ENCODE assay signal across 14 cellular contexts in genomic region chr13:88068975-88069374, GRCh38.
DNase-seq lines count a peak whose midpoint lies in the region; ATAC-seq, FAIRE-seq and TF ChIP-seq lines count a peak whose summit lies in the region.
"Had no signal": no experiment of that assay in that cellular context is flagged by ENCODE, and none has a peak within 500 bp of the region (broad histone marks: within the 10 kb centered on the region; RNA-seq: fewer than 3 reads in every experiment).

No MANE protein-coding gene starts in this region.

- WGBS in spleen, 5 donors = 87 to 94% (median 90%) methylated on average over 11 of the region's 11 CpGs

- TF ChIP-seq POLR2A in spleen (IDR thresholded peaks at IDR 0.05) = no peak

- peaks cover 0 to 2% (median 0%) of the 10 kb centered on the region in 8 donors for H3K9me3 ChIP-seq in spleen
- H3K9me3 ChIP-seq: mucosa of descending colon had no signal

- no peak for TF ChIP-seq CTCF in spleen (IDR thresholded peaks at IDR 0.05 in 8 of 11, conservative IDR thresholded peaks at IDR 0.05 in 3 of 11)

- no peaks in the 10 kb centered on the region for H3K36me3 ChIP-seq in spleen

- H3K9me3 Mint-ChIP-seq in activated naive CD4-positive, alpha-beta T cell treated with anti-CD3 and anti-CD28 coated beads for 36 hours = peaks cover 11% of the 10 kb centered on the region

- no peaks in the 10 kb centered on the region for H3K27me3 Mint-ChIP-seq in activated naive CD4-positive, alpha-beta T cell treated with anti-CD3 and anti-CD28 coated beads for 36 hours (ENCODE audit: low read depth)
- H3K27me3 Mint-ChIP-seq: activated T-cell treated with anti-CD3 and anti-CD28 coated beads, Interleukin-2, amount 50 U/mL, for 24 hours; B cell; stimulated activated naive CD8-positive, alpha-beta T cell treated with anti-CD3 and anti-CD28 coated beads, Interleukin-15, amount 100 ng/mL, for 72 hours had no signal

- no peak for ATAC-seq in HG03565 (IDR thresholded peaks at IDR 0.05; ENCODE audit: unreplicated experiment)
- ATAC-seq: mucosa of descending colon; stimulated activated naive CD8-positive, alpha-beta T cell treated with anti-CD3 and anti-CD28 coated beads, Interleukin-15, amount 100 ng/mL, for 72 hours had no signal

- no peak overlapping the region for H3K4me3 ChIP-seq in spleen
- H3K4me3 ChIP-seq: coronary artery, mucosa of descending colon had no signal

- H3K36me3 Mint-ChIP-seq in activated naive CD4-positive, alpha-beta T cell treated with anti-CD3 and anti-CD28 coated beads for 36 hours (ENCODE audit: low read depth) = no peaks in the 10 kb centered on the region

- no peaks in the 10 kb centered on the region for H3K4me1 Mint-ChIP-seq in activated naive CD4-positive, alpha-beta T cell treated with anti-CD3 and anti-CD28 coated beads for 36 hours (ENCODE audit: low read depth)
- H3K4me1 Mint-ChIP-seq: B cell; stimulated activated naive CD8-positive, alpha-beta T cell treated with anti-CD3 and anti-CD28 coated beads, Interleukin-15, amount 100 ng/mL, for 72 hours had no signal

- intact Hi-C loops in activated naive CD4-positive, alpha-beta T cell treated with anti-CD3 and anti-CD28 coated beads for 36 hours (cut with micrococcal nuclease) = no loop called here
- intact Hi-C loops in spleen (cut with DNase I; ENCODE audit: low total_unique reads) = no loop called here

- no peak overlapping the region for H3K4me3 Mint-ChIP-seq in activated naive CD4-positive, alpha-beta T cell treated with anti-CD3 and anti-CD28 coated beads for 36 hours
- H3K4me3 Mint-ChIP-seq: activated T-cell treated with anti-CD3 and anti-CD28 coated beads, Interleukin-2, amount 50 U/mL, for 24 hours; B cell; stimulated activated naive CD8-positive, alpha-beta T cell treated with anti-CD3 and anti-CD28 coated beads, Interleukin-15, amount 100 ng/mL, for 72 hours had no signal

- H3K27me3 ChIP-seq in spleen (replicated peaks in 1 of 7) = no peaks in the 10 kb centered on the region

- DNase-seq in activated naive CD4-positive, alpha-beta T cell treated with anti-CD3 and anti-CD28 coated beads for 36 hours = peak; percentile 4
- DNase-seq in activated naive CD4-positive, alpha-beta T cell treated with anti-CD3 and anti-CD28 coated beads, Interleukin-2, amount 50 U/mL, for 16 hours = no peak
- DNase-seq in NAMALWA (ENCODE audit: low spot score) (peak; percentile 76), ecto neural progenitor cell (ENCODE audit: low spot score) (peak; percentile 46), spleen (peak; percentile 35), HTR-8/SVneo (ENCODE audit: insufficient read length, low spot score) (no peak)
- DNase-seq in stimulated activated CD4-positive, alpha-beta T cell treated with anti-CD3 and anti-CD28 coated beads, Interleukin-2, amount 100 ng/mL, for 48 hours = no peak
- DNase-seq: activated T-cell treated with anti-CD3 and anti-CD28 coated beads, Interleukin-2, amount 50 U/mL, for 24 hours; amygdala; stimulated activated naive CD8-positive, alpha-beta T cell treated with anti-CD3 and anti-CD28 coated beads, Interleukin-15, amount 100 ng/mL, for 72 hours had no signal

- H3K27ac Mint-ChIP-seq in activated naive CD4-positive, alpha-beta T cell treated with anti-CD3 and anti-CD28 coated beads for 36 hours = no peak overlapping the region
- H3K27ac Mint-ChIP-seq: activated T-cell treated with anti-CD3 and anti-CD28 coated beads, Interleukin-2, amount 50 U/mL, for 24 hours; B cell; stimulated activated naive CD8-positive, alpha-beta T cell treated with anti-CD3 and anti-CD28 coated beads, Interleukin-15, amount 100 ng/mL, for 72 hours had no signal

- no peak overlapping the region for H3K27ac ChIP-seq in spleen
- H3K27ac ChIP-seq: coronary artery had no signal

- FAIRE-seq in HTR-8/SVneo (lab: Jason Lieb, UNC) = no peak

- CTCF ChIA-PET in activated naive CD4-positive, alpha-beta T cell treated with anti-CD3 and anti-CD28 coated beads for 36 hours (lab: Charles Lee) = no interaction called here

- no peaks in the 10 kb centered on the region for H3K4me1 ChIP-seq in spleen

Comparison
In these comparisons a context has a peak if more than half of its experiments do, and no peak if none do; other contexts are left out.
1. DNase-seq: peak in activated naive CD4-positive, alpha-beta T cell treated with anti-CD3 and anti-CD28 coated beads for 36 hours (single experiment), NAMALWA (single experiment), ecto neural progenitor cell (single experiment) and spleen (single experiment); none in activated naive CD4-positive, alpha-beta T cell treated with anti-CD3 and anti-CD28 coated beads, Interleukin-2, amount 50 U/mL, for 16 hours (single experiment), HTR-8/SVneo (single experiment) and stimulated activated CD4-positive, alpha-beta T cell treated with anti-CD3 and anti-CD28 coated beads, Interleukin-2, amount 100 ng/mL, for 48 hours (0 of 2).